Comparison of ENCODE assay signal across 16 cellular contexts in the genomic region with DNA sequence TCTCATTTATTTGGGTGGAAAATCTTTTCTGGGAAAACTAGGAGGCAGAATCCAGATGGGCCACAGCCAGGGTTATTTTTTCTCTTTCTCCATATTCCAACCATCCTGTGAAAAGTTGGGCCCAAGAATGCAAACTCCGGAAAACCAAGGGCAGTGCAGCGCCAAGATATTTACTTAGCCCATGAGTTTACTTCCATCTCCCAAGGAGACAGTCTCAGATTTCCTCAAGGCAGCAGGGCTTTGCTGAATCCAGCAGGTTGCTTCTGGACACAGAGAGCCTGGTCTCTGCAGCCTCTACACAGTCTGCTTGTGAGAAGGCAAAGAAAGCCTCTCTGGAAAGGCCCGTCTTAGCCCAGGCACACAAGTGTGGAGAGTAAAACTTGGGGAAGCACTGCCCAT. TPM values are rescaled to one million over a fixed set of nuclear protein-coding genes. Genes with fewer than 3 reads are reported as not detected.
DNase-seq lines count a peak whose midpoint lies in the region; ATAC-seq, FAIRE-seq and TF ChIP-seq lines count a peak whose summit lies in the region.
"Had no signal": no experiment of that assay in that cellular context is flagged by ENCODE, and none has a peak within 500 bp of the region (broad histone marks: within the 10 kb centered on the region; RNA-seq: fewer than 3 reads in every experiment).

No MANE protein-coding gene starts in this region.

- no peak for TF ChIP-seq EP300 in A549 (IDR thresholded peaks at IDR 0.05)

- H3K4me3 ChIP-seq in A549 = no peak overlapping the region
- H3K4me3 ChIP-seq in adipocyte (ENCODE audit: low read length) = no peak overlapping the region
- H3K4me3 ChIP-seq in pancreas = no peak overlapping the region
- H3K4me3 ChIP-seq in WERI-Rb-1 (ENCODE audit: low read depth, low read length) = no peak overlapping the region

- POLR2A ChIA-PET in A549 (lab: Yijun Ruan, JAX) = no interaction called here

- no peak for DNase-seq in A549 (ENCODE audit: low read depth in 1 of 2, low spot score in 1 of 2)
- no peak for DNase-seq in adipocyte (ENCODE audit: low read depth)
- DNase-seq in fibroblast of peridontal ligament (ENCODE audit: extremely low read depth) = peak; percentile 84
- peak in 1 of 6 donors; percentile 19 for DNase-seq in pancreas
- no peak for DNase-seq in NCI-H2196 treated with DMSO at 0.1 percent for 48 hours (lab: John Stamatoyannopoulos, UW; ENCODE audit: unreplicated experiment)
- no peak for DNase-seq in left lobe of liver (ENCODE audit: low spot score)
- no peak for DNase-seq in WERI-Rb-1
- DNase-seq: activated CD4-positive, CD25-positive, alpha-beta regulatory T cell treated with anti-CD3 and anti-CD28 coated beads, Interleukin-2, amount 50 U/mL, for 72 hours; naive thymus-derived CD4-positive, alpha-beta T cell; NCI-H1092 treated with DMSO at 0.1 percent for 48 hours; OCI-M1; stimulated activated naive CD8-positive, alpha-beta T cell treated with anti-CD3 and anti-CD28 coated beads, Interleukin-15, amount 100 ng/mL, for 72 hours had no signal

- TF ChIP-seq CTCF in A549 (IDR thresholded peaks at IDR 0.05) (no peak), pancreas (IDR thresholded peaks at IDR 0.05) (no peak), WERI-Rb-1 (IDR thresholded peaks at IDR 0.05; ENCODE audit: low read depth, low read length) (no peak)

- CTCF ChIA-PET in A549 (lab: Yijun Ruan, JAX) = interaction anchor here (0.6 to 10.9 kb wide), 39 partner anchors 12 to 487 kb away, joined by 3 to 377 read pairs (median 9); partner anchors contain the start of gene COPRS

- intact Hi-C loops in pancreas (cut with DNase I) = loop anchor here in 2 of 3 donors (5.0 to 10.0 kb wide), 2 partner anchors 286 to 409 kb away; no protein-coding TSS in a partner anchor

- peak overlapping the region; percentile 74; the same call in 2 of the 3 replicates for H3K4me2 ChIP-seq in A549

- peaks cover 10% of the 10 kb centered on the region; the same call in 2 of the 3 replicates for H3K4me1 ChIP-seq in A549
- peaks cover 23% of the 10 kb centered on the region for H3K4me1 ChIP-seq in adipocyte (ENCODE audit: control insufficient read depth, insufficient read depth, low read length)
- peaks cover 4 to 11% (median 11%) of the 10 kb centered on the region in 3 donors for H3K4me1 ChIP-seq in pancreas

- H3K27ac ChIP-seq in A549 (no peak overlapping the region), pancreas (peak overlapping the region in 3 of 4 donors; percentile 43 to 77 (median 58)), WERI-Rb-1 (no peak overlapping the region)

- ATAC-seq in A549 = peak in 1 of 2 experiments; percentile 16; a peak in 1 of 6 replicates
- peak in 2 of 4 donors; percentile 1 to 5 for ATAC-seq in pancreas
- ATAC-seq in HG03280 (IDR thresholded peaks at IDR 0.05; ENCODE audit: unreplicated experiment) = no peak
- no peak for ATAC-seq in left lobe of liver
- ATAC-seq: naive thymus-derived CD4-positive, alpha-beta T cell; stimulated activated naive CD8-positive, alpha-beta T cell treated with anti-CD3 and anti-CD28 coated beads, Interleukin-15, amount 100 ng/mL, for 72 hours had no signal

- WGBS in A549 (ENCODE audit: missing lambda C conversion rate) = 72% methylated on average over 3 of the region's 3 CpGs
- WGBS in pancreas, 2 donors = 34 to 37% methylated on average over 3 of the region's 3 CpGs

- peak overlapping the region; percentile 66 for H3K9ac ChIP-seq in adipocyte (ENCODE audit: low read length)

- TF ChIP-seq POLR2A in A549 (IDR thresholded peaks at IDR 0.05; ENCODE audit: low read length) = no peak

- TF ChIP-seq RAD21 in A549 (conservative IDR thresholded peaks at IDR 0.05 in 1 of 2, IDR thresholded peaks at IDR 0.05 in 1 of 2) = no peak

- no peaks in the 10 kb centered on the region for H3K9me3 ChIP-seq in A549
- H3K9me3 ChIP-seq in adipocyte (ENCODE audit: control insufficient read depth, low read length) = no peaks in the 10 kb centered on the region
- H3K9me3 ChIP-seq in pancreas = no peaks in the 10 kb centered on the region
- no peaks in the 10 kb centered on the region for H3K9me3 ChIP-seq in WERI-Rb-1 (ENCODE audit: severe bottlenecking)

- H3K36me3 ChIP-seq in adipocyte (ENCODE audit: control insufficient read depth, insufficient read depth, low read length, severe bottlenecking) = no peaks in the 10 kb centered on the region
- H3K36me3 ChIP-seq in pancreas = no peaks in the 10 kb centered on the region
- no peaks in the 10 kb centered on the region for H3K36me3 ChIP-seq in WERI-Rb-1

- no peak for FAIRE-seq in A549 (lab: Jason Lieb, UNC)
- FAIRE-seq in pancreas (lab: Jason Lieb, UNC) = no peak
- FAIRE-seq: D721Med, frontal cortex, islet of Langerhans had no signal

- H3K27me3 ChIP-seq in adipocyte (replicated peaks; ENCODE audit: control insufficient read depth, insufficient read depth, low read length) = no peaks in the 10 kb centered on the region
- no peaks in the 10 kb centered on the region for H3K27me3 ChIP-seq in pancreas
- H3K27me3 ChIP-seq in WERI-Rb-1 (ENCODE audit: insufficient read depth, low read depth, severe bottlenecking) = no peaks in the 10 kb centered on the region

TF ChIP-seq in A549, 52 proteins besides CTCF, POLR2A, EP300 and RAD21:
- TF ChIP-seq MAX (IDR thresholded peaks at IDR 0.05) (no peak), JUNB (IDR thresholded peaks at IDR 0.05) (no peak), HES2 (IDR thresholded peaks at IDR 0.05) (no peak), NPAS2 (CRISPR knock-in tag; IDR thresholded peaks at IDR 0.05; ENCODE audit: borderline replicate concordance) (no peak), HOXB13 (CRISPR knock-in tag; IDR thresholded peaks at IDR 0.05; ENCODE audit: low read depth) (no peak), PHF8 (IDR thresholded peaks at IDR 0.05; ENCODE audit: borderline replicate concordance, low read depth) (no peak), CEBPB (IDR thresholded peaks at IDR 0.05) (no peak), SMC3 (IDR thresholded peaks at IDR 0.05) (no peak), HMGXB4 (CRISPR knock-in tag; IDR thresholded peaks at IDR 0.05; ENCODE audit: borderline replicate concordance) (no peak)
TF ChIP-seq in A549: peak in this region for 0.

RNA-seq across cellular contexts. Expression of gene COPRS, which starts 15.7 kb away (rescaled TPM):
- polyA plus RNA-seq in A549 (2011; rRNA removed) (72.7 and 80.5 TPM in 2 replicates), A549 (2017; fragmentation: RNase III; extraction: RNeasy Plus Mini Kit Qiagen cat#74134 plus additional on column Dnase treatment) (88.4 to 98.3 TPM (median 96.9 TPM) in 3 replicates), pancreas (10 to 100 TPM; 29.5 to 43.7 TPM)
- polyA plus RNA-seq in A549 (2012; cell fraction: cytosol; rRNA removed) = 95.5 and 97.0 TPM in 2 replicates
- polyA plus RNA-seq in A549 (2012; cell fraction: nucleus; rRNA removed) = 32.6 and 50.6 TPM in 2 replicates
- polyA minus RNA-seq in A549 (2011; rRNA and poly(A)+ RNA removed) = 36.1 and 44.1 TPM in 2 replicates
- total RNA-seq in pancreas (10 to 100 TPM; 14.9 to 24.0 (median 17.8) TPM), left lobe of liver (20.4 TPM)

RNA-seq across cellular contexts. Expression of gene UTP6, which starts 58.1 kb away (rescaled TPM):
- polyA plus RNA-seq in A549 (2011; rRNA removed) (65.4 and 101 TPM in 2 replicates), A549 (2017; fragmentation: RNase III; extraction: RNeasy Plus Mini Kit Qiagen cat#74134 plus additional on column Dnase treatment) (46.5 to 52.7 TPM (median 49.0 TPM) in 3 replicates), pancreas (10 to 100 TPM; 38.4 to 79.1 TPM)
- polyA plus RNA-seq in A549 (2012; cell fraction: cytosol; rRNA removed) = 12.3 and 14.2 TPM in 2 replicates
- polyA plus RNA-seq in A549 (2012; cell fraction: nucleus; rRNA removed) = 10.4 and 18.5 TPM in 2 replicates
- polyA minus RNA-seq in A549 (2011; rRNA and poly(A)+ RNA removed) = 12.3 and 12.8 TPM in 2 replicates
- total RNA-seq in pancreas (10 to 100 TPM; 17.5 to 32.2 (median 19.4) TPM), left lobe of liver (20.6 TPM)

Comparison
In these comparisons a context has a peak if more than half of its experiments do, and no peak if none do; other contexts are left out.
1. H3K27ac ChIP-seq: peak in pancreas (3 of 4); none in A549 (0 of 2) and WERI-Rb-1 (single experiment).